ENCODE assay signal across 3 cellular contexts in the genomic region with DNA sequence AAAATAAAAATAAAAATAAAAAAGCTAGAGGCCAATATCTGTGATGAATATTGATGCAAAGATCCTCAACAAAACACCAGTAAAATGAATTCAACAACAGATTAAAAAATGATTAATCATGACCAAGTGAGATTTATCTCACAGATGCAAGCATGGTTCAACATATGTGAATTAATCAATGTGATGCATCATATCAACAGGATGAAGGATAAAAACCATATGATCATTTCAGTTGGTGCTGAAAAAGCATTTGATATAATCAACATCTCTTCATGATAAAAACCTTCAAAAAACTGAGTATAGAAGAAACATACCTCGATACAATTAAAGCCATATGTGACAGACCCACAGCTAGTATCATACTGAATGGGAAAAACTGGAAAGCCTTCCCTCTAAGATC.
TF ChIP-seq lines count a peak whose summit lies in the region.

No MANE protein-coding gene starts in this region.

TF ChIP-seq in A549, 52 proteins besides CTCF, POLR2A, EP300 and RAD21:
- TF ChIP-seq MAFK (IDR thresholded peaks at IDR 0.05; ENCODE audit: partially characterized antibody), result no peak
- no peak for TF ChIP-seq FOSB (CRISPR knock-in tag; IDR thresholded peaks at IDR 0.05)
- TF ChIP-seq JUN (IDR thresholded peaks at IDR 0.05), result no peak
- TF ChIP-seq FOXS1 (CRISPR knock-in tag; IDR thresholded peaks at IDR 0.05), result no peak
- TF ChIP-seq ZSCAN20 (CRISPR knock-in tag; IDR thresholded peaks at IDR 0.05), result no peak
- TF ChIP-seq HOXB5 (CRISPR knock-in tag; IDR thresholded peaks at IDR 0.05), result no peak
- TF ChIP-seq, protein P1, sequence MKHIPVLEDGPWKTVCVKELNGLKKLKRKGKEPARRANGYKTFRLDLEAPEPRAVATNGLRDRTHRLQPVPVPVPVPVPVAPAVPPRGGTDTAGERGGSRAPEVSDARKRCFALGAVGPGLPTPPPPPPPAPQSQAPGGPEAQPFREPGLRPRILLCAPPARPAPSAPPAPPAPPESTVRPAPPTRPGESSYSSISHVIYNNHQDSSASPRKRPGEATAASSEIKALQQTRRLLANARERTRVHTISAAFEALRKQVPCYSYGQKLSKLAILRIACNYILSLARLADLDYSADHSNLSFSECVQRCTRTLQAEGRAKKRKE (CRISPR knock-in tag; IDR thresholded peaks at IDR 0.05; ENCODE audit: low read depth), result no peak
- TF ChIP-seq CBX2 (IDR thresholded peaks at IDR 0.05; ENCODE audit: borderline replicate concordance, low read depth), result no peak
- TF ChIP-seq ZC3H11A (IDR thresholded peaks at IDR 0.05), result no peak
- TF ChIP-seq TP53 (CRISPR knock-in tag; IDR thresholded peaks at IDR 0.05), result no peak
- TF ChIP-seq SREBF2 (IDR thresholded peaks at IDR 0.05), result no peak
- no peak for TF ChIP-seq MYC (IDR thresholded peaks at IDR 0.05; ENCODE audit: borderline replicate concordance, low read length)
- no peak for TF ChIP-seq POLR2AphosphoS2 (conservative IDR thresholded peaks at IDR 0.05; ENCODE audit: low read length)
- no peak for TF ChIP-seq CEBPB (IDR thresholded peaks at IDR 0.05)
- no peak for TF ChIP-seq GATA3 (IDR thresholded peaks at IDR 0.05; ENCODE audit: borderline replicate concordance)
- no peak for TF ChIP-seq NFE2L2 (conservative IDR thresholded peaks at IDR 0.05; ENCODE audit: low read length)
- TF ChIP-seq, protein P2, sequence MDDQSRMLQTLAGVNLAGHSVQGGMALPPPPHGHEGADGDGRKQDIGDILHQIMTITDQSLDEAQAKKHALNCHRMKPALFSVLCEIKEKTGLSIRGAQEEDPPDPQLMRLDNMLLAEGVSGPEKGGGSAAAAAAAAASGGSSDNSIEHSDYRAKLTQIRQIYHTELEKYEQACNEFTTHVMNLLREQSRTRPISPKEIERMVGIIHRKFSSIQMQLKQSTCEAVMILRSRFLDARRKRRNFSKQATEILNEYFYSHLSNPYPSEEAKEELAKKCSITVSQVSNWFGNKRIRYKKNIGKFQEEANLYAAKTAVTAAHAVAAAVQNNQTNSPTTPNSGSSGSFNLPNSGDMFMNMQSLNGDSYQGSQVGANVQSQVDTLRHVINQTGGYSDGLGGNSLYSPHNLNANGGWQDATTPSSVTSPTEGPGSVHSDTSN (IDR thresholded peaks at IDR 0.05), result no peak
- no peak for TF ChIP-seq ZNF302 (CRISPR knock-in tag; IDR thresholded peaks at IDR 0.05)

TF ChIP-seq in SK-N-SH treated with all-trans-retinoic acid at 6 μM for 48 hours, 23 proteins besides CTCF, POLR2A, EP300 and RAD21:
- TF ChIP-seq ISL1 (CRISPR knock-in tag; IDR thresholded peaks at IDR 0.05) (no peak), ZNF70 (CRISPR knock-in tag; IDR thresholded peaks at IDR 0.05) (no peak), RARB (CRISPR knock-in tag; IDR thresholded peaks at IDR 0.05) (no peak), TCF4 (CRISPR knock-in tag; IDR thresholded peaks at IDR 0.05; ENCODE audit: borderline replicate concordance) (peak; percentile 59; the same call in 1 of the 2 replicates), ZNF8 (CRISPR knock-in tag; IDR thresholded peaks at IDR 0.05) (no peak)

TF ChIP-seq in H1, 55 proteins besides CTCF, POLR2A, EP300 and RAD21:
- TF ChIP-seq HDAC6 (IDR thresholded peaks at IDR 0.05; ENCODE audit: low read depth, low read length), result no peak
- TF ChIP-seq PHF8 (conservative IDR thresholded peaks at IDR 0.05; ENCODE audit: low read depth, low read length), result no peak
- no peak for TF ChIP-seq TBP (IDR thresholded peaks at IDR 0.05; ENCODE audit: low read depth, low read length)
- no peak for TF ChIP-seq CHD1 (IDR thresholded peaks at IDR 0.05; ENCODE audit: low read depth, low read length)
- TF ChIP-seq CHD2 (IDR thresholded peaks at IDR 0.05; ENCODE audit: low read length), result no peak
- no peak for TF ChIP-seq SRF (IDR thresholded peaks at IDR 0.05; ENCODE audit: low read depth, low read length)
- no peak for TF ChIP-seq TAF7 (optimal IDR thresholded peaks at IDR 0.05; ENCODE audit: borderline replicate concordance, low read depth, low read length)
- no peak for TF ChIP-seq CTBP2 (IDR thresholded peaks at IDR 0.05; ENCODE audit: borderline replicate concordance, insufficient read depth, insufficient read length, low read length)
- TF ChIP-seq, protein P3, sequence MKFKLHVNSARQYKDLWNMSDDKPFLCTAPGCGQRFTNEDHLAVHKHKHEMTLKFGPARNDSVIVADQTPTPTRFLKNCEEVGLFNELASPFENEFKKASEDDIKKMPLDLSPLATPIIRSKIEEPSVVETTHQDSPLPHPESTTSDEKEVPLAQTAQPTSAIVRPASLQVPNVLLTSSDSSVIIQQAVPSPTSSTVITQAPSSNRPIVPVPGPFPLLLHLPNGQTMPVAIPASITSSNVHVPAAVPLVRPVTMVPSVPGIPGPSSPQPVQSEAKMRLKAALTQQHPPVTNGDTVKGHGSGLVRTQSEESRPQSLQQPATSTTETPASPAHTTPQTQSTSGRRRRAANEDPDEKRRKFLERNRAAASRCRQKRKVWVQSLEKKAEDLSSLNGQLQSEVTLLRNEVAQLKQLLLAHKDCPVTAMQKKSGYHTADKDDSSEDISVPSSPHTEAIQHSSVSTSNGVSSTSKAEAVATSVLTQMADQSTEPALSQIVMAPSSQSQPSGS (IDR thresholded peaks at IDR 0.05; ENCODE audit: low read length), result no peak
